Comparison of ENCODE assay signal across 8 cellular contexts in the genomic region with DNA sequence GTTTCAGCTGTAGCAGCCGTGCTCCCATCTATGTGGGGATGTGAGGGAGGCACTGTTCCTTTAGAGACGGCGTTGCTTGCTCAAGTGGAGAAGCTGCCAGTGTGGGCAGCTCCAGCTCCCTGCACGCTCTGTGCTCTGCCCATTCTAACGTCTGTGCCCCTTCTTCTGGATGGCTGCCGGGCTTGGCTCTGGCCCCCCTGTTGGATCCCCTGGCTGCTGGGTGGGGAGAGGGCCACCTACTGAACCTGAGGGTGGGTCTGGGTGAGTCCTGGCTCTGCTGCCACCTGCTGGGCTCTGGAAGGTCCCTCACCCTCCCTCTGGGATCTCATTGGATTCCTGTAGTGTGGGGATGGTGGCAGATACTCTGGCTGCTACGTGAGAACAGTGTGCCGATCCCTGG. TPM values are rescaled to one million over a fixed set of nuclear protein-coding genes. Genes with fewer than 3 reads are reported as not detected.
A peak's percentile ranks its signal among the peaks of the same experiment; 100 is the strongest.
DNase-seq lines count a peak whose midpoint lies in the region; ATAC-seq and TF ChIP-seq lines count a peak whose summit lies in the region.

No MANE protein-coding gene starts in this region.

- no peaks in the 10 kb centered on the region for H3K36me3 Mint-ChIP-seq in activated T-cell treated with anti-CD3 and anti-CD28 coated beads, Interleukin-2, amount 50 U/mL, for 72 hours (ENCODE audit: insufficient read depth in 2 of 2)

- H2AK5ac ChIP-seq in trophoblast cell (ENCODE audit: low read length): no peak overlapping the region

- DNase-seq in Right ventricle myocardium superior (no peak), cardiac septum (ENCODE audit: low spot score) (no peak), NCI-H2171 treated with DMSO at 0.1 percent for 48 hours (lab: John Stamatoyannopoulos, UW) (peak; percentile 74), fibroblast of the aortic adventitia (ENCODE audit: low read depth) (peak; percentile 46), trophoblast cell (peak; percentile 27 to 38)
- DNase-seq in activated T-cell treated with anti-CD3 and anti-CD28 coated beads, Interleukin-2, amount 50 U/mL, for 72 hours: peak; percentile 30 to 54

- H3K4me3 ChIP-seq in fibroblast of the aortic adventitia (ENCODE audit: low read depth, low read length): no peak overlapping the region
- H3K4me3 ChIP-seq in trophoblast cell (ENCODE audit: low read depth, low read length): no peak overlapping the region

- H3K36me3 ChIP-seq in trophoblast cell (ENCODE audit: control insufficient read depth in 1 of 2, insufficient read depth in 2 of 2, low read length in 2 of 2): peaks cover 16 to 17% of the 10 kb centered on the region in 2 experiments

- peaks cover 6 to 8% of the 10 kb centered on the region in 2 experiments for H3K4me1 ChIP-seq in trophoblast cell (ENCODE audit: control insufficient read depth in 1 of 2, insufficient read depth in 2 of 2, low read length in 2 of 2)

- H3K4me2 ChIP-seq in trophoblast cell (ENCODE audit: low read length): no peak overlapping the region

- no peak overlapping the region for H3K27ac ChIP-seq in trophoblast cell (ENCODE audit: low read depth, low read length)

- no peak overlapping the region for H3K4me3 Mint-ChIP-seq in activated T-cell treated with anti-CD3 and anti-CD28 coated beads, Interleukin-2, amount 50 U/mL, for 72 hours

- H4K8ac ChIP-seq in trophoblast cell (ENCODE audit: low read depth, low read length): no peak overlapping the region

- peak overlapping the region; percentile 2 for H3K18ac ChIP-seq in trophoblast cell (ENCODE audit: low read length)

- no peak overlapping the region for H2BK12ac ChIP-seq in trophoblast cell (ENCODE audit: low read length)

- no peak overlapping the region for H4K91ac ChIP-seq in trophoblast cell (ENCODE audit: low read depth, low read length)

- H2AFZ ChIP-seq in trophoblast cell (ENCODE audit: insufficient read depth, low read length, poor library complexity): no peak overlapping the region

- peak overlapping the region; percentile 17 for H3K27ac Mint-ChIP-seq in activated T-cell treated with anti-CD3 and anti-CD28 coated beads, Interleukin-2, amount 50 U/mL, for 72 hours

- no peaks in the 10 kb centered on the region for H3K9me3 Mint-ChIP-seq in activated T-cell treated with anti-CD3 and anti-CD28 coated beads, Interleukin-2, amount 50 U/mL, for 72 hours

- no peak overlapping the region for H3K14ac ChIP-seq in trophoblast cell (ENCODE audit: low read length)

- no peak overlapping the region for H3K23ac ChIP-seq in trophoblast cell (ENCODE audit: low read length)

- H4K12ac ChIP-seq in trophoblast cell (ENCODE audit: low read depth, low read length): no peak overlapping the region

- intact Hi-C loops in Right ventricle myocardium superior (cut with DNase I): no loop called here
- intact Hi-C loops in cardiac septum (cut with DNase I): loop anchor here (10.0 kb wide), 1 partner anchor 290 kb away; a partner anchor contains a TSS

- no peak overlapping the region for H3K4ac ChIP-seq in trophoblast cell (ENCODE audit: low read depth, low read length)

- peak; percentile 32 for ATAC-seq in Right ventricle myocardium superior (ENCODE audit: poor library complexity)
- peak in 1 of 2 donors; percentile 39 for ATAC-seq in activated T-cell treated with anti-CD3 and anti-CD28 coated beads, Interleukin-2, amount 50 U/mL, for 72 hours (replicated peaks in 1 of 2)
- ATAC-seq in HG03469 (IDR thresholded peaks at IDR 0.05; ENCODE audit: unreplicated experiment): no peak
- no peak for ATAC-seq in GM19455 (IDR thresholded peaks at IDR 0.05; ENCODE audit: unreplicated experiment)

- no peaks in the 10 kb centered on the region for H3K27me3 Mint-ChIP-seq in activated T-cell treated with anti-CD3 and anti-CD28 coated beads, Interleukin-2, amount 50 U/mL, for 72 hours (ENCODE audit: low read depth)

- H3K79me2 ChIP-seq in trophoblast cell (ENCODE audit: control insufficient read depth, insufficient read depth, low read length, poor library complexity): peaks cover 10% of the 10 kb centered on the region

- H3K4me1 Mint-ChIP-seq in activated T-cell treated with anti-CD3 and anti-CD28 coated beads, Interleukin-2, amount 50 U/mL, for 72 hours (ENCODE audit: low read depth): peaks cover 37% of the 10 kb centered on the region

- no peak overlapping the region for H2BK120ac ChIP-seq in trophoblast cell (ENCODE audit: insufficient read depth, low read length, poor library complexity)

- H3K9me3 ChIP-seq in trophoblast cell (ENCODE audit: insufficient read depth, low read depth, low read length): peaks cover 1% of the 10 kb centered on the region

- H3K27me3 ChIP-seq in trophoblast cell (ENCODE audit: insufficient read depth, low read length): no peaks in the 10 kb centered on the region

- H3K79me1 ChIP-seq in trophoblast cell (ENCODE audit: low read length): peaks cover 9% of the 10 kb centered on the region

- no CpG with 5 or more reads among the region's 8 CpGs for WGBS in trophoblast cell (ENCODE audit: extremely low coverage, insufficient coverage, insufficient read length)

- peak; percentile 68 for TF ChIP-seq CTCF in fibroblast of the aortic adventitia (IDR thresholded peaks at IDR 0.05; ENCODE audit: insufficient read depth, low read length)

- H3K9ac ChIP-seq in trophoblast cell (ENCODE audit: low read length): no peak overlapping the region

- no peak overlapping the region for H2BK5ac ChIP-seq in trophoblast cell (ENCODE audit: low read depth, low read length, poor library complexity)

RNA-seq across cellular contexts. Expression of a gene that starts 5.0 kb away (rescaled TPM):
- 42.7 TPM for total RNA-seq in Right ventricle myocardium superior
- total RNA-seq in cardiac septum: 60.3 TPM
- total RNA-seq in activated T-cell treated with anti-CD3 and anti-CD28 coated beads, Interleukin-2, amount 50 U/mL, for 72 hours: 100 to 1,000 TPM; 104 to 109 TPM
- 96.8 and 114 TPM in 2 replicates for total RNA-seq in fibroblast of the aortic adventitia (ENCODE audit: low replicate concordance)
- 82.7 and 83.7 TPM in 2 replicates for polyA plus RNA-seq in trophoblast cell (2013)

RNA-seq across cellular contexts. Expression of a gene that starts 19.2 kb away (rescaled TPM):
- total RNA-seq in Right ventricle myocardium superior (not detected), cardiac septum (0.11 TPM), fibroblast of the aortic adventitia (ENCODE audit: low replicate concordance) (not detected in 2 replicates)
- total RNA-seq in activated T-cell treated with anti-CD3 and anti-CD28 coated beads, Interleukin-2, amount 50 U/mL, for 72 hours: not detected
- 0.18 and 0.21 TPM in 2 replicates for polyA plus RNA-seq in trophoblast cell (2013)

RNA-seq across cellular contexts. Expression of a gene that starts 34.3 kb away (rescaled TPM):
- 13.9 TPM for total RNA-seq in Right ventricle myocardium superior
- 15.8 TPM for total RNA-seq in cardiac septum
- total RNA-seq in activated T-cell treated with anti-CD3 and anti-CD28 coated beads, Interleukin-2, amount 50 U/mL, for 72 hours: 10 to 100 TPM; 14.5 to 17.2 TPM
- 9.4 and 17.7 TPM in 2 replicates for total RNA-seq in fibroblast of the aortic adventitia (ENCODE audit: low replicate concordance)
- 8.3 and 10.1 TPM in 2 replicates for polyA plus RNA-seq in trophoblast cell (2013)

RNA-seq across cellular contexts. Expression of a gene that starts 43.1 kb away (rescaled TPM):
- total RNA-seq in Right ventricle myocardium superior (not detected), cardiac septum (not detected), fibroblast of the aortic adventitia (ENCODE audit: low replicate concordance) (not detected in 2 replicates)
- not detected for total RNA-seq in activated T-cell treated with anti-CD3 and anti-CD28 coated beads, Interleukin-2, amount 50 U/mL, for 72 hours
- polyA plus RNA-seq in trophoblast cell (2013): 0.42 and 0.48 TPM in 2 replicates

RNA-seq across cellular contexts. Expression of a gene that starts 48.6 kb away (rescaled TPM):
- total RNA-seq in Right ventricle myocardium superior: 1.9 TPM
- total RNA-seq in cardiac septum: 1.2 TPM
- 1 to 10 TPM; 2.4 to 3.2 TPM for total RNA-seq in activated T-cell treated with anti-CD3 and anti-CD28 coated beads, Interleukin-2, amount 50 U/mL, for 72 hours
- 0.08 TPM in 1 of 2 replicates, not detected in the other for total RNA-seq in fibroblast of the aortic adventitia (ENCODE audit: low replicate concordance)
- 0.01 and 0.03 TPM in 2 replicates for polyA plus RNA-seq in trophoblast cell (2013)

Comparison
In these comparisons a context has a peak if more than half of its experiments do, and no peak if none do; other contexts are left out.
1. DNase-seq: peak in NCI-H2171 treated with DMSO at 0.1 percent for 48 hours (single experiment), activated T-cell treated with anti-CD3 and anti-CD28 coated beads, Interleukin-2, amount 50 U/mL, for 72 hours (2 of 2), fibroblast of the aortic adventitia (single experiment) and trophoblast cell (2 of 2); none in Right ventricle myocardium superior (single experiment) and cardiac septum (single experiment).